Comparison of ENCODE assay signal across 13 cellular contexts in the genomic region with DNA sequence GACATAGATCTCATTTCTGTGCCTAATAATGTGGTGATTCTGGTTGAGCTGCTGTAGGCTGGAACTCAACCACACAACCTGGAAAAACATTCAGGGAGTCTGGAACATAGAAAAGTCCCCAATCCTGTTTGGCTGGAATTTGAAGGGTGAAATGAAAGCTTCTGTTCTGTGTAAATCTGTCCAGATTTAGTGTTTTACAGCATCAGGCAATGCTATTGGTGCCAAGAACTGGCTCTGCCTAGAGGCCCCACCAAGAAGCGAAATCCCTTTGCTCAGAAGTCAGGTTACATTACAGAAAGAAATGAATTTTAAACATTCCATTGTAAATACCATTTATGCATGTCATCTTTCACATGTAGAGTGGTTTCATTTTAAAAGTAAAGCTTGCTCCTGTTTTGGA. TPM values are rescaled to one million over a fixed set of nuclear protein-coding genes. Genes with fewer than 3 reads are reported as not detected.
A peak's percentile ranks its signal among the peaks of the same experiment; 100 is the strongest.
DNase-seq lines count a peak whose midpoint lies in the region; ATAC-seq, FAIRE-seq and TF ChIP-seq lines count a peak whose summit lies in the region.
"Had no signal": no experiment of that assay in that cellular context is flagged by ENCODE, and none has a peak within 500 bp of the region (broad histone marks: within the 10 kb centered on the region; RNA-seq: fewer than 3 reads in every experiment).

No MANE protein-coding gene starts in this region.

- ATAC-seq in HG02759 (IDR thresholded peaks at IDR 0.05; ENCODE audit: unreplicated experiment): no peak

- CTCF ChIA-PET in BJ (lab: Yijun Ruan, JAX): interaction anchor here (0.9 to 3.3 kb wide), 7 partner anchors 8 to 225 kb away, joined by 3 to 17 read pairs (median 4); no protein-coding TSS in a partner anchor

- no peaks in the 10 kb centered on the region for H3K36me3 ChIP-seq in BJ (ENCODE audit: control insufficient read depth, insufficient read depth, low read length)
- no peaks in the 10 kb centered on the region for H3K36me3 ChIP-seq in brain microvascular endothelial cell (replicated peaks)
- H3K36me3 ChIP-seq in keratinocyte (ENCODE audit: control insufficient read depth in 2 of 2, extremely low read depth in 1 of 2, insufficient read depth in 2 of 2, low read length in 2 of 2): no peaks in the 10 kb centered on the region
- H3K36me3 ChIP-seq: uterus had no signal

- no peaks in the 10 kb centered on the region for H3K79me2 ChIP-seq in keratinocyte (ENCODE audit: control insufficient read depth, insufficient read depth, low read length)
- H3K79me2 ChIP-seq: hepatocyte had no signal

- H3K4me3 ChIP-seq in BJ (ENCODE audit: low read depth, low read length) (no peak overlapping the region), brain microvascular endothelial cell (ENCODE audit: low read depth, low read length) (no peak overlapping the region), keratinocyte (ENCODE audit: control insufficient read depth in 2 of 3, extremely low read depth in 1 of 3, insufficient read depth in 2 of 3, low read depth in 1 of 3, low read length in 3 of 3) (no peak overlapping the region)
- H3K4me3 ChIP-seq: hepatocyte, uterus had no signal

- H3K9me1 ChIP-seq in keratinocyte (ENCODE audit: control insufficient read depth, extremely low read depth, insufficient read depth, low read length): no peaks in the 10 kb centered on the region

- POLR2A ChIA-PET in BJ (lab: Charles Lee): interaction anchor here (0.8 kb wide), 1 partner anchor 13 kb away, joined by 3 read pairs; no protein-coding TSS in a partner anchor

- FAIRE-seq in keratinocyte (lab: Jason Lieb, UNC) (peak; percentile 41), GM12892 (lab: Jason Lieb, UNC) (no peak)

- in situ Hi-C loops in brain microvascular endothelial cell (cut with HindIII; ENCODE audit: low pct_ligation_motif_present, low sequenced_read_pairs): no loop called here

- no peaks in the 10 kb centered on the region for H4K20me1 ChIP-seq in keratinocyte (ENCODE audit: control insufficient read depth, extremely low read depth, insufficient read depth, low read length)

- H3K4me1 ChIP-seq in keratinocyte (ENCODE audit: control insufficient read depth, extremely low read depth, insufficient read depth, low read length): peaks cover 11% of the 10 kb centered on the region
- H3K4me1 ChIP-seq: uterus had no signal

- dilution Hi-C loops in keratinocyte (cut with MboI; ENCODE audit: extremely low pct_ligation_motif_present, low sequenced_read_pairs): no loop called here

- peak overlapping the region; percentile 54 for H2AFZ ChIP-seq in keratinocyte (ENCODE audit: control insufficient read depth, low read length)
- H2AFZ ChIP-seq: hepatocyte had no signal

- TF ChIP-seq CTCF in BJ (IDR thresholded peaks at IDR 0.05; ENCODE audit: insufficient read depth, low read depth, low read length): no peak
- no peak for TF ChIP-seq CTCF in brain microvascular endothelial cell (IDR thresholded peaks at IDR 0.05; ENCODE audit: low read depth, low read length, missing control alignments)
- TF ChIP-seq CTCF in keratinocyte (optimal IDR thresholded peaks at IDR 0.05 in 1 of 3, IDR thresholded peaks at IDR 0.05 in 1 of 3, conservative IDR thresholded peaks at IDR 0.05 in 1 of 3; ENCODE audit: extremely low read depth in 1 of 3, insufficient read depth in 2 of 3, low read length in 3 of 3): no peak

- H3K9me3 ChIP-seq in keratinocyte (ENCODE audit: control insufficient read depth, low read depth, low read length): no peaks in the 10 kb centered on the region
- H3K9me3 ChIP-seq: uterus had no signal

- H3K27ac ChIP-seq in brain microvascular endothelial cell: no peak overlapping the region
- no peak overlapping the region for H3K27ac ChIP-seq in keratinocyte (ENCODE audit: control insufficient read depth, insufficient read depth, low read length)
- H3K27ac ChIP-seq: hepatocyte, uterus had no signal

- H3K27me3 ChIP-seq in BJ (ENCODE audit: control insufficient read depth, insufficient read depth, low read length): no peaks in the 10 kb centered on the region
- no peaks in the 10 kb centered on the region for H3K27me3 ChIP-seq in brain microvascular endothelial cell (replicated peaks)
- H3K27me3 ChIP-seq in keratinocyte (ENCODE audit: control insufficient read depth, extremely low read depth, insufficient read depth, low read length): no peaks in the 10 kb centered on the region

- DNase-seq in BJ (ENCODE audit: low read depth): peak; percentile 59
- DNase-seq in HS-5 (ENCODE audit: low read depth): peak; percentile 33
- DNase-seq in brain microvascular endothelial cell: peak; percentile 9
- no peak for DNase-seq in keratinocyte (ENCODE audit: low read depth, low spot score)
- DNase-seq in SW 1271 (lab: John Stamatoyannopoulos, UW): no peak
- no peak for DNase-seq in GM12892 (ENCODE audit: insufficient read length)
- no peak for DNase-seq in activated CD4-positive, alpha-beta T cell treated with anti-CD3 and anti-CD28 coated beads for 1 hour
- DNase-seq: activated naive CD8-positive, alpha-beta T cell treated with anti-CD3 and anti-CD28 coated beads for 36 hours; NCI-H187 treated with DMSO at 0.1 percent for 48 hours; stimulated activated CD4-positive, alpha-beta T cell treated with anti-CD3 and anti-CD28 coated beads, Interleukin-4, amount 100 ng/mL, for 1 hour; uterus had no signal

- H3K9ac ChIP-seq in keratinocyte (ENCODE audit: control insufficient read depth, extremely low read depth, insufficient read depth, low read length): no peak overlapping the region

- H3K4me2 ChIP-seq in keratinocyte (ENCODE audit: control insufficient read depth, extremely low read depth, insufficient read depth, low read depth, low read length): peak overlapping the region; percentile 8
- H3K4me2 ChIP-seq: hepatocyte had no signal

- TF ChIP-seq POLR2A in GM12892 (IDR thresholded peaks at IDR 0.05; ENCODE audit: low read depth, low read length): no peak

RNA-seq across cellular contexts. Expression of gene TMEM174, which starts 56.3 kb away (rescaled TPM):
- not detected in 2 replicates for polyA plus RNA-seq in BJ (2011; rRNA removed)
- not detected in 2 replicates for polyA minus RNA-seq in BJ (2011; rRNA and poly(A)+ RNA removed)
- polyA plus RNA-seq in keratinocyte: not detected in 3 replicates
- polyA plus RNA-seq in keratinocyte (2011; ENCODE audit: low read depth): not detected
- polyA plus RNA-seq in keratinocyte (2011; cell fraction: cytosol; rRNA removed): not detected in 2 replicates
- not detected in 2 replicates for polyA plus RNA-seq in keratinocyte (2011; cell fraction: nucleus; rRNA removed)
- not detected in 2 replicates for polyA plus RNA-seq in keratinocyte (2012; ENCODE audit: low replicate concordance)
- polyA minus RNA-seq in keratinocyte: not detected in 3 replicates
- polyA minus RNA-seq in keratinocyte (2011; cell fraction: cytosol; rRNA and poly(A)+ RNA removed): not detected
- not detected in 2 replicates for polyA minus RNA-seq in keratinocyte (2011; cell fraction: nucleus; rRNA and poly(A)+ RNA removed)
- not detected for polyA plus RNA-seq in GM12892 (2012; ENCODE audit: missing spikeins)
- polyA plus RNA-seq: hepatocyte had no signal

Comparison
In these comparisons a context has a peak if more than half of its experiments do, and no peak if none do; other contexts are left out.
1. DNase-seq: peak in BJ (single experiment), HS-5 (single experiment) and brain microvascular endothelial cell (single experiment); none in keratinocyte (single experiment), SW 1271 (0 of 2), GM12892 (single experiment) and activated CD4-positive, alpha-beta T cell treated with anti-CD3 and anti-CD28 coated beads for 1 hour (single experiment).